Comparison of ENCODE assay signal across 13 cellular contexts in the genomic region with DNA sequence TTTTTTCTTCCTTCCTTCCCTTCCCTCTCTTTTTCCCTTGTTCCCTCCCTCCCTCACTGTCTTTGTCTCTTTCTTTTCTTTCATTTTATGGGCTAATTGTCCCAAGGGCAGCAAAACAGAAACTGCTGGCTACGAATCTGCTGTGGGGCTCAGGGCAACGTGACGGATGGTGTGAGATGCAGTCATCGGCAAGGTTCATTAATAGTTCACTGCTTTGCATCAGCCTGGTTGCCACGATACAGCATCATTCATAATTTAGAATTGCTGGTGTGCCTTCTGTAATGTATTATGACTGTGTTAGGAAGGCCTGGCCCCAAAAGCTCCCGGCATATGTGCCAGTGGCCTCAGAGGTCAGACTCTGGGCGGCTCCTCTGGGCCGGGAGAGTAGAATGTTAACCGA.
DNase-seq lines count a peak whose midpoint lies in the region; ATAC-seq and TF ChIP-seq lines count a peak whose summit lies in the region.
"Had no signal": no experiment of that assay in that cellular context is flagged by ENCODE, and none has a peak within 500 bp of the region (broad histone marks: within the 10 kb centered on the region; RNA-seq: fewer than 3 reads in every experiment).

No MANE protein-coding gene starts in this region.

- H3K18ac ChIP-seq in trophoblast cell (ENCODE audit: low read length): no peak overlapping the region

- H3K4me3 Mint-ChIP-seq in activated CD4-positive, alpha-beta T cell treated with anti-CD3 and anti-CD28 coated beads, Interleukin-2, amount 10 ng/mL, durations not matched to agents 24 days and 14 days: no peak overlapping the region
- no peak overlapping the region for H3K4me3 Mint-ChIP-seq in activated CD4-positive, alpha-beta T cell treated with anti-CD3 and anti-CD28 coated beads for 36 hours

- H3K4me1 ChIP-seq in upper lobe of right lung (no peaks in the 10 kb centered on the region), trophoblast cell (ENCODE audit: control insufficient read depth in 1 of 2, insufficient read depth in 2 of 2, low read length in 2 of 2) (no peaks in the 10 kb centered on the region)

- H3K79me2 ChIP-seq in trophoblast cell (ENCODE audit: control insufficient read depth, insufficient read depth, low read length, poor library complexity): no peaks in the 10 kb centered on the region

- no peaks in the 10 kb centered on the region for H3K36me3 Mint-ChIP-seq in activated CD4-positive, alpha-beta T cell treated with anti-CD3 and anti-CD28 coated beads, Interleukin-2, amount 10 ng/mL, durations not matched to agents 24 days and 14 days (ENCODE audit: low read depth)
- no peaks in the 10 kb centered on the region for H3K36me3 Mint-ChIP-seq in activated CD4-positive, alpha-beta T cell treated with anti-CD3 and anti-CD28 coated beads for 36 hours (ENCODE audit: low read depth)

- no peak overlapping the region for H3K14ac ChIP-seq in trophoblast cell (ENCODE audit: low read length)

- POLR2A ChIA-PET in activated CD4-positive, alpha-beta T cell treated with anti-CD3 and anti-CD28 coated beads for 36 hours (lab: Charles Lee): no interaction called here

- no peak overlapping the region for H3K4me2 ChIP-seq in trophoblast cell (ENCODE audit: low read length)

- no peak overlapping the region for H2BK120ac ChIP-seq in trophoblast cell (ENCODE audit: insufficient read depth, low read length, poor library complexity)

- H4K8ac ChIP-seq in trophoblast cell (ENCODE audit: low read depth, low read length): no peak overlapping the region

- intact Hi-C loops in activated CD4-positive, alpha-beta T cell treated with anti-CD3 and anti-CD28 coated beads, Interleukin-2, amount 10 ng/mL, durations not matched to agents 24 days and 14 days (cut with micrococcal nuclease): no loop called here
- intact Hi-C loops in activated CD4-positive, alpha-beta T cell treated with anti-CD3 and anti-CD28 coated beads for 36 hours (cut with DNase I, micrococcal nuclease): loop anchor here in 1 of 2 experiments (10.0 kb wide), 1 partner anchor 96 kb away; no protein-coding TSS in a partner anchor
- intact Hi-C loops in upper lobe of right lung (cut with DNase I): no loop called here
- intact Hi-C loops in head of caudate nucleus (cut with DNase I): no loop called here

- no peak overlapping the region for H3K9ac ChIP-seq in trophoblast cell (ENCODE audit: low read length)

- H3K4me1 Mint-ChIP-seq in activated CD4-positive, alpha-beta T cell treated with anti-CD3 and anti-CD28 coated beads, Interleukin-2, amount 10 ng/mL, durations not matched to agents 24 days and 14 days: no peaks in the 10 kb centered on the region
- H3K4me1 Mint-ChIP-seq in activated CD4-positive, alpha-beta T cell treated with anti-CD3 and anti-CD28 coated beads for 36 hours: no peaks in the 10 kb centered on the region

- H3K27me3 Mint-ChIP-seq in activated CD4-positive, alpha-beta T cell treated with anti-CD3 and anti-CD28 coated beads, Interleukin-2, amount 10 ng/mL, durations not matched to agents 24 days and 14 days: no peaks in the 10 kb centered on the region
- H3K27me3 Mint-ChIP-seq in activated CD4-positive, alpha-beta T cell treated with anti-CD3 and anti-CD28 coated beads for 36 hours: peaks cover 2% of the 10 kb centered on the region

- no peak overlapping the region for H3K4ac ChIP-seq in trophoblast cell (ENCODE audit: low read depth, low read length)

- no peak overlapping the region for H2AFZ ChIP-seq in trophoblast cell (ENCODE audit: insufficient read depth, low read length, poor library complexity)

- in situ Hi-C loops in brain microvascular endothelial cell (cut with HindIII; ENCODE audit: low pct_ligation_motif_present, low sequenced_read_pairs): no loop called here

- H3K79me1 ChIP-seq in trophoblast cell (ENCODE audit: low read length): no peaks in the 10 kb centered on the region

- H3K27ac ChIP-seq in brain microvascular endothelial cell (no peak overlapping the region), upper lobe of right lung (no peak overlapping the region), trophoblast cell (ENCODE audit: low read depth, low read length) (no peak overlapping the region)

- no peak for ATAC-seq in activated CD4-positive, alpha-beta T cell treated with anti-CD3 and anti-CD28 coated beads for 36 hours
- peak; percentile 15 for ATAC-seq in upper lobe of right lung

- no peak overlapping the region for H2AK5ac ChIP-seq in trophoblast cell (ENCODE audit: low read length)

- H3K27ac Mint-ChIP-seq in activated CD4-positive, alpha-beta T cell treated with anti-CD3 and anti-CD28 coated beads, Interleukin-2, amount 10 ng/mL, durations not matched to agents 24 days and 14 days: no peak overlapping the region
- no peak overlapping the region for H3K27ac Mint-ChIP-seq in activated CD4-positive, alpha-beta T cell treated with anti-CD3 and anti-CD28 coated beads for 36 hours

- no peak overlapping the region for H4K91ac ChIP-seq in trophoblast cell (ENCODE audit: low read depth, low read length)

- CTCF ChIA-PET in activated CD4-positive, alpha-beta T cell treated with anti-CD3 and anti-CD28 coated beads for 36 hours (lab: Charles Lee): no interaction called here

- no peaks in the 10 kb centered on the region for H3K9me3 ChIP-seq in upper lobe of right lung
- no peaks in the 10 kb centered on the region for H3K9me3 ChIP-seq in trophoblast cell (ENCODE audit: insufficient read depth, low read depth, low read length)

- no peak overlapping the region for H2BK12ac ChIP-seq in trophoblast cell (ENCODE audit: low read length)

- H4K12ac ChIP-seq in trophoblast cell (ENCODE audit: low read depth, low read length): no peak overlapping the region

- H3K27me3 ChIP-seq in brain microvascular endothelial cell (replicated peaks) (no peaks in the 10 kb centered on the region), upper lobe of right lung (no peaks in the 10 kb centered on the region), trophoblast cell (ENCODE audit: insufficient read depth, low read length) (no peaks in the 10 kb centered on the region)

- WGBS in trophoblast cell (ENCODE audit: extremely low coverage, insufficient coverage, insufficient read length): no CpG with 5 or more reads among the region's 9 CpGs

- H2BK5ac ChIP-seq in trophoblast cell (ENCODE audit: low read depth, low read length, poor library complexity): no peak overlapping the region

- H3K4me3 ChIP-seq in brain microvascular endothelial cell (ENCODE audit: low read depth, low read length): no peak overlapping the region
- H3K4me3 ChIP-seq in upper lobe of right lung: no peak overlapping the region
- no peak overlapping the region for H3K4me3 ChIP-seq in trophoblast cell (ENCODE audit: low read depth, low read length)

- H3K23ac ChIP-seq in trophoblast cell (ENCODE audit: low read length): no peak overlapping the region

- peak; percentile 12 for DNase-seq in activated CD4-positive, alpha-beta T cell treated with anti-CD3 and anti-CD28 coated beads, Interleukin-2, amount 10 ng/mL, durations not matched to agents 24 days and 14 days
- DNase-seq in activated CD4-positive, alpha-beta T cell treated with anti-CD3 and anti-CD28 coated beads for 36 hours: no peak
- peak; percentile 14 for DNase-seq in brain microvascular endothelial cell
- DNase-seq in left kidney (ENCODE audit: low read depth, low spot score): peak; percentile 72
- DNase-seq in upper lobe of right lung: no peak
- DNase-seq in trophoblast cell: no peak
- no peak for DNase-seq in head of caudate nucleus
- DNase-seq in D341Med (ENCODE audit: low spot score): no peak
- DNase-seq: central memory CD4-positive, alpha-beta T cell; KBM-7; NCI-H524 treated with DMSO at 0.1 percent for 48 hours; posterior cingulate gyrus; T-helper 1 cell had no signal

- H3K9me3 Mint-ChIP-seq in activated CD4-positive, alpha-beta T cell treated with anti-CD3 and anti-CD28 coated beads, Interleukin-2, amount 10 ng/mL, durations not matched to agents 24 days and 14 days: no peaks in the 10 kb centered on the region
- no peaks in the 10 kb centered on the region for H3K9me3 Mint-ChIP-seq in activated CD4-positive, alpha-beta T cell treated with anti-CD3 and anti-CD28 coated beads for 36 hours (ENCODE audit: low read depth)

- no peaks in the 10 kb centered on the region for H3K36me3 ChIP-seq in brain microvascular endothelial cell (replicated peaks)
- H3K36me3 ChIP-seq in upper lobe of right lung: no peaks in the 10 kb centered on the region
- no peaks in the 10 kb centered on the region for H3K36me3 ChIP-seq in trophoblast cell (ENCODE audit: control insufficient read depth in 1 of 2, insufficient read depth in 2 of 2, low read length in 2 of 2)

- TF ChIP-seq CTCF in brain microvascular endothelial cell (IDR thresholded peaks at IDR 0.05; ENCODE audit: low read depth, low read length, missing control alignments) (no peak), upper lobe of right lung (IDR thresholded peaks at IDR 0.05) (no peak)

Comparison
In these comparisons a context has a peak if more than half of its experiments do, and no peak if none do; other contexts are left out.
1. DNase-seq: peak in activated CD4-positive, alpha-beta T cell treated with anti-CD3 and anti-CD28 coated beads, Interleukin-2, amount 10 ng/mL, durations not matched to agents 24 days and 14 days (single experiment), brain microvascular endothelial cell (single experiment) and left kidney (single experiment); none in activated CD4-positive, alpha-beta T cell treated with anti-CD3 and anti-CD28 coated beads for 36 hours (single experiment), upper lobe of right lung (single experiment), trophoblast cell (0 of 2), head of caudate nucleus (0 of 42) and D341Med (single experiment).